22 cellular contexts compared by ENCODE assay signal in genomic region chr12:90833228-90833627, GRCh38.
"Had no signal": no experiment of that assay in that cellular context is flagged by ENCODE, and none has a peak within 500 bp of the region (broad histone marks: within the 10 kb centered on the region; RNA-seq: fewer than 3 reads in every experiment).

No MANE protein-coding gene starts in this region.

- H3K4me1 Mint-ChIP-seq: activated naive CD8-positive, alpha-beta T cell treated with anti-CD3 and anti-CD28 coated beads, Interleukin-2, amount 50 U/mL, for 24 hours had no signal

- H3K4me3 ChIP-seq: prostate gland, skin epidermis, tibial nerve, vagina had no signal

- H3K27ac Mint-ChIP-seq: activated naive CD8-positive, alpha-beta T cell treated with anti-CD3 and anti-CD28 coated beads, Interleukin-2, amount 50 U/mL, for 24 hours; activated T-helper 1 cell treated with anti-CD3 and anti-CD28 coated beads, Interleukin-12 subunit alpha, Interleukin-12 subunit beta, Interleukin-2, Interleukin-4 antibody, amounts not matched to agents 30 ng/mL and 10 ng/mL and 1 ng/mL, durations not matched to agents 14 hours and 24 hours and 36 hours; nephron progenitor cell had no signal

- DNase-seq: activated CD4-positive, alpha-beta T cell treated with anti-CD3 and anti-CD28 coated beads, Interleukin-2, amount 50 U/mL, for 1 hour; activated CD8-positive, alpha-beta memory T cell treated with anti-CD3 and anti-CD28 coated beads for 24 hours; activated naive CD4-positive, alpha-beta T cell; activated naive CD8-positive, alpha-beta T cell treated with anti-CD3 and anti-CD28 coated beads, Interleukin-2, amount 50 U/mL, for 24 hours; aorta; cerebellar nuclear complex; effector CD8-positive, alpha-beta T cell; foreskin keratinocyte; glutamatergic neuron; hypothalamus; nephron progenitor cell; occipital lobe; right cardiac atrium; stimulated activated CD4-positive, alpha-beta T cell treated with anti-CD3 and anti-CD28 coated beads, Interleukin-15, amount 100 ng/mL, for 24 hours; stimulated activated CD4-positive, alpha-beta T cell treated with anti-CD3 and anti-CD28 coated beads, Interleukin-4, amount 100 ng/mL, for 1 hour; stimulated activated naive CD4-positive, alpha-beta T cell treated with Interleukin-2 at 50 U/mL for 16 hours; substantia nigra had no signal

- H3K9me3 ChIP-seq: prostate gland, tibial nerve, vagina had no signal

- H3K27ac ChIP-seq: foreskin keratinocyte, prostate gland, skin epidermis, tibial nerve, vagina had no signal

- H3K27me3 ChIP-seq: foreskin keratinocyte, tibial nerve, vagina had no signal

- H3K4me1 ChIP-seq: foreskin keratinocyte, prostate gland, vagina had no signal

- H3K4me3 Mint-ChIP-seq: activated naive CD8-positive, alpha-beta T cell treated with anti-CD3 and anti-CD28 coated beads, Interleukin-2, amount 50 U/mL, for 24 hours; activated T-helper 1 cell treated with anti-CD3 and anti-CD28 coated beads, Interleukin-12 subunit alpha, Interleukin-12 subunit beta, Interleukin-2, Interleukin-4 antibody, amounts not matched to agents 30 ng/mL and 10 ng/mL and 1 ng/mL, durations not matched to agents 14 hours and 24 hours and 36 hours; nephron progenitor cell had no signal

- H3K9me3 Mint-ChIP-seq: activated naive CD8-positive, alpha-beta T cell treated with anti-CD3 and anti-CD28 coated beads, Interleukin-2, amount 50 U/mL, for 24 hours; activated T-helper 1 cell treated with anti-CD3 and anti-CD28 coated beads, Interleukin-12 subunit alpha, Interleukin-12 subunit beta, Interleukin-2, Interleukin-4 antibody, amounts not matched to agents 30 ng/mL and 10 ng/mL and 1 ng/mL, durations not matched to agents 14 hours and 24 hours and 36 hours; nephron progenitor cell had no signal

- H3K36me3 ChIP-seq: prostate gland, tibial nerve, vagina had no signal
